In the genomic region with DNA sequence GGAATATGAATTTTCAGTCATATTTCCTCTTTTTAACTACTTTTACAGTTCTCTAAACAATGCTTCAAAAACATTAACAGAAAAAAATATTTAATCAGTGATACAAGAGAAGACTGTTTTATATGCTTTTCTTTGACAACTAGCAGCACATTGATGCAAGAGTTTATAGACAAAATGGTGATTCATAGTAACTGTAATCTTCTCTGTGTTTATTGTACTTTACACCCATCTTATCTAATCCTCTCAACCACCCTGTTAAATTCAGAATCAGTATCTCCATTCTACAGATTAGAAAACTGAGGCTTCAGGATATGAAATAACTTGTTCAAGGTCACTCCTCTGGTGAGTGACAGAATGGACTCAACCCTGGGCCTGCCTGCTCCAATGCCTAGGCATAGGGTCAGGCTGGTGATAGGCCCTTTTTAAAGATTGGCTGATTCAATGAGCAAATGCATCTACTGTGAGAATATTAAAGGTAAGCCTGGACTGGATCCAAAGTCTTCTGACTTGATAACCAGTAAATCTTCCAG, we compare ENCODE assay signal across 15 cellular contexts.
"Had no signal": no experiment of that assay in that cellular context is flagged by ENCODE, and none has a peak within 500 bp of the region (broad histone marks: within the 10 kb centered on the region; RNA-seq: fewer than 3 reads in every experiment).

No MANE protein-coding gene starts in this region.

- H3K27me3 ChIP-seq: dorsolateral prefrontal cortex, suprapubic skin had no signal

- H3K9me3 ChIP-seq: left ventricle myocardium inferior, suprapubic skin had no signal

- H3K27me3 Mint-ChIP-seq: stimulated activated naive CD8-positive, alpha-beta T cell treated with anti-CD3 and anti-CD28 coated beads, Interleukin-15, Interleukin-2, amounts not matched to agents 100 ng/mL and 50 ng/mL, for 24 hours; type B pancreatic cell had no signal

- H3K4me3 ChIP-seq: left ventricle myocardium inferior, skin epidermis, suprapubic skin had no signal

- H3K4me3 Mint-ChIP-seq: activated B cell treated with CpG ODN at 0.5 μM for 24 hours; activated CD4-positive, alpha-beta T cell treated with anti-CD3 and anti-CD28 coated beads, Interleukin-2, amount 10 ng/mL, durations not matched to agents 24 days and 14 days; activated CD8-positive, alpha-beta T cell treated with anti-CD3 and anti-CD28 coated beads, Interleukin-2, amount 10 ng/mL, durations not matched to agents 7 days and 5 days; endodermal cell; natural killer cell; stimulated activated naive CD8-positive, alpha-beta T cell treated with anti-CD3 and anti-CD28 coated beads, Interleukin-15, Interleukin-2, amounts not matched to agents 100 ng/mL and 50 ng/mL, for 24 hours; T-helper 17 cell; type B pancreatic cell had no signal

- H3K36me3 Mint-ChIP-seq: activated naive CD4-positive, alpha-beta T cell treated with anti-CD3 and anti-CD28 coated beads, Interleukin-2, amount 50 U/mL, for 72 hours; natural killer cell had no signal

- H3K9me3 Mint-ChIP-seq: activated B cell treated with CpG ODN at 0.5 μM for 24 hours; activated CD4-positive, alpha-beta T cell treated with anti-CD3 and anti-CD28 coated beads, Interleukin-2, amount 10 ng/mL, durations not matched to agents 24 days and 14 days; activated naive CD4-positive, alpha-beta T cell treated with anti-CD3 and anti-CD28 coated beads, Interleukin-2, amount 50 U/mL, for 72 hours; natural killer cell; stimulated activated naive CD8-positive, alpha-beta T cell treated with anti-CD3 and anti-CD28 coated beads, Interleukin-15, Interleukin-2, amounts not matched to agents 100 ng/mL and 50 ng/mL, for 24 hours; type B pancreatic cell had no signal

- H3K4me1 ChIP-seq: left ventricle myocardium inferior, suprapubic skin had no signal

- H3K4me1 Mint-ChIP-seq: activated B cell treated with CpG ODN at 0.5 μM for 24 hours; activated CD4-positive, alpha-beta T cell treated with anti-CD3 and anti-CD28 coated beads, Interleukin-2, amount 10 ng/mL, durations not matched to agents 24 days and 14 days; endodermal cell; natural killer cell had no signal

- H3K27ac ChIP-seq: left ventricle myocardium inferior, skin epidermis, suprapubic skin had no signal

- DNase-seq: activated B cell treated with CpG ODN at 0.5 μM for 24 hours; activated CD4-positive, alpha-beta T cell treated with anti-CD3 and anti-CD28 coated beads, Interleukin-2, amount 10 ng/mL, durations not matched to agents 24 days and 14 days; activated CD8-positive, alpha-beta memory T cell treated with anti-CD3 and anti-CD28 coated beads, Interleukin-2, amount 50 U/mL, for 4 hours; activated CD8-positive, alpha-beta T cell treated with anti-CD3 and anti-CD28 coated beads, Interleukin-2, amount 10 ng/mL, durations not matched to agents 7 days and 5 days; activated gamma-delta T cell; left ventricle myocardium inferior; natural killer cell; T-helper 17 cell had no signal

- H3K27ac Mint-ChIP-seq: activated B cell treated with CpG ODN at 0.5 μM for 24 hours; activated CD4-positive, alpha-beta T cell treated with anti-CD3 and anti-CD28 coated beads, Interleukin-2, amount 10 ng/mL, durations not matched to agents 24 days and 14 days; activated CD8-positive, alpha-beta T cell treated with anti-CD3 and anti-CD28 coated beads, Interleukin-2, amount 10 ng/mL, durations not matched to agents 7 days and 5 days; activated naive CD4-positive, alpha-beta T cell treated with anti-CD3 and anti-CD28 coated beads, Interleukin-2, amount 50 U/mL, for 72 hours; endodermal cell; natural killer cell; stimulated activated naive CD8-positive, alpha-beta T cell treated with anti-CD3 and anti-CD28 coated beads, Interleukin-15, Interleukin-2, amounts not matched to agents 100 ng/mL and 50 ng/mL, for 24 hours; T-helper 17 cell; type B pancreatic cell had no signal

- H3K36me3 ChIP-seq: left ventricle myocardium inferior, suprapubic skin had no signal
